Comparison of ENCODE assay signal across 20 cellular contexts in genomic region chr2:109270758-109271305, GRCh38.
DNase-seq lines count a peak whose midpoint lies in the region; TF ChIP-seq lines count a peak whose summit lies in the region.
"Had no signal": no experiment of that assay in that cellular context is flagged by ENCODE, and none has a peak within 500 bp of the region (broad histone marks: within the 10 kb centered on the region; RNA-seq: fewer than 3 reads in every experiment).

No MANE protein-coding gene starts in this region.

- H3K9me3 ChIP-seq in neural progenitor cell (ENCODE audit: low read depth): no peaks in the 10 kb centered on the region
- H3K9me3 ChIP-seq: sigmoid colon, SJSA1, thoracic aorta had no signal

- H3K27me3 ChIP-seq in neural progenitor cell: no peaks in the 10 kb centered on the region
- H3K27me3 ChIP-seq: sigmoid colon, SJSA1 had no signal

- no peak for TF ChIP-seq CTCF in neural progenitor cell (IDR thresholded peaks at IDR 0.05)

- H2AFZ ChIP-seq in neural progenitor cell (replicated peaks): no peak overlapping the region

- no peak overlapping the region for H3K9ac ChIP-seq in neural progenitor cell

- peak overlapping the region; percentile 50 for H3K27ac Mint-ChIP-seq in neural progenitor cell
- H3K27ac Mint-ChIP-seq: activated CD8-positive, alpha-beta memory T cell treated with anti-CD3 and anti-CD28 coated beads, Interleukin-2, amount 10 ng/mL, durations not matched to agents 7 days and 5 days; B cell; T-helper 2 cell treated with Interferon-gamma antibody and Interleukin-4, amounts not matched to agents 5 μg/mL and 100 μg/mL, for 36 hours had no signal

- no peak overlapping the region for H3K4me3 Mint-ChIP-seq in neural progenitor cell
- H3K4me3 Mint-ChIP-seq: activated CD8-positive, alpha-beta memory T cell treated with anti-CD3 and anti-CD28 coated beads, Interleukin-2, amount 10 ng/mL, durations not matched to agents 7 days and 5 days; B cell; T-helper 2 cell treated with Interferon-gamma antibody and Interleukin-4, amounts not matched to agents 5 μg/mL and 100 μg/mL, for 36 hours had no signal

- no peaks in the 10 kb centered on the region for H3K9me3 Mint-ChIP-seq in neural progenitor cell
- H3K9me3 Mint-ChIP-seq: T-helper 2 cell treated with Interferon-gamma antibody and Interleukin-4, amounts not matched to agents 5 μg/mL and 100 μg/mL, for 36 hours had no signal

- H3K36me3 Mint-ChIP-seq in neural progenitor cell: no peaks in the 10 kb centered on the region
- H3K36me3 Mint-ChIP-seq: activated CD8-positive, alpha-beta memory T cell treated with anti-CD3 and anti-CD28 coated beads, Interleukin-2, amount 10 ng/mL, durations not matched to agents 7 days and 5 days had no signal

- no peaks in the 10 kb centered on the region for H3K36me3 ChIP-seq in neural progenitor cell
- H3K36me3 ChIP-seq: sigmoid colon, SJSA1, thoracic aorta had no signal

- H3K27ac ChIP-seq in neural progenitor cell: no peak overlapping the region
- H3K27ac ChIP-seq: sigmoid colon, SJSA1, thoracic aorta had no signal

- H3K4me3 ChIP-seq in neural progenitor cell: no peak overlapping the region
- H3K4me3 ChIP-seq: sigmoid colon, SJSA1, thoracic aorta had no signal

- DNase-seq in DMS153 (lab: John Stamatoyannopoulos, UW) (peak; percentile 49), NCI-H1092 (lab: John Stamatoyannopoulos, UW) (peak; percentile 45), dermis blood vessel endothelial cell (peak; percentile 48), neural progenitor cell (ENCODE audit: low spot score) (no peak), T-helper 1 cell (no peak), GM19238 (ENCODE audit: insufficient read length, low spot score) (no peak), GM03348 (ENCODE audit: low spot score) (no peak)
- DNase-seq: activated CD4-positive, CD25-positive, alpha-beta regulatory T cell; activated CD8-positive, alpha-beta memory T cell treated with anti-CD3 and anti-CD28 coated beads, Interleukin-2, amount 10 ng/mL, durations not matched to agents 7 days and 5 days; activated effector memory CD4-positive, alpha-beta T cell treated with anti-CD3 and anti-CD28 coated beads, Interleukin-2, amount 50 U/mL, for 16 hours; IMR-90; mesenchymal stem cell; MV-4-11; NCI-H226; stimulated activated CD4-positive, alpha-beta T cell treated with anti-CD3 and anti-CD28 coated beads, Interleukin-4, amount 100 ng/mL, for 4 hours had no signal

- H3K27me3 Mint-ChIP-seq in neural progenitor cell (ENCODE audit: insufficient read depth, low read depth): peaks cover 10% of the 10 kb centered on the region
- H3K27me3 Mint-ChIP-seq: B cell had no signal

- H3F3A ChIP-seq in neural progenitor cell (ENCODE audit: low read depth): no peaks in the 10 kb centered on the region

- H3K4me1 ChIP-seq in neural progenitor cell: peaks cover 10% of the 10 kb centered on the region

- H3K4me1 Mint-ChIP-seq in neural progenitor cell: peaks cover 39% of the 10 kb centered on the region
- H3K4me1 Mint-ChIP-seq: activated CD8-positive, alpha-beta memory T cell treated with anti-CD3 and anti-CD28 coated beads, Interleukin-2, amount 10 ng/mL, durations not matched to agents 7 days and 5 days; B cell had no signal

- H3K4me2 ChIP-seq in neural progenitor cell: no peak overlapping the region

- H4K20me1 ChIP-seq in neural progenitor cell (ENCODE audit: low read depth): no peaks in the 10 kb centered on the region

- H3K79me2 ChIP-seq in neural progenitor cell (ENCODE audit: low read depth): no peaks in the 10 kb centered on the region

Comparison
In these comparisons a context has a peak if more than half of its experiments do, and no peak if none do; other contexts are left out.
1. DNase-seq: peak in DMS153 (single experiment), NCI-H1092 (single experiment) and dermis blood vessel endothelial cell (single experiment); none in neural progenitor cell (single experiment), T-helper 1 cell (0 of 5), GM19238 (single experiment) and GM03348 (single experiment).